ENCODE assay signal across 8 cellular contexts in genomic region chr19:2269244-2270156, GRCh38. TPM values are rescaled to one million over a fixed set of nuclear protein-coding genes. Genes with fewer than 3 reads are reported as not detected.
A peak's percentile ranks its signal among the peaks of the same experiment; 100 is the strongest.
DNase-seq lines count a peak whose midpoint lies in the region; ATAC-seq, FAIRE-seq and TF ChIP-seq lines count a peak whose summit lies in the region.

No MANE protein-coding gene starts in this region.

- POLR2A ChIA-PET in A673 (lab: Charles Lee; ENCODE audit: low non-redundant PET) = no interaction called here

- no peaks in the 10 kb centered on the region for H3K27me3 ChIP-seq in A673 (replicated peaks; ENCODE audit: insufficient read depth, low read depth, low read length, poor library complexity)
- H3K27me3 ChIP-seq in bronchial epithelial cell (ENCODE audit: control insufficient read depth, insufficient read depth, low read length) = no peaks in the 10 kb centered on the region

- TF ChIP-seq POLR2A in GM18526 (IDR thresholded peaks at IDR 0.05; ENCODE audit: extremely low read depth, insufficient read length) = peak; percentile 99

- peaks cover 29% of the 10 kb centered on the region for H3K4me1 ChIP-seq in A673 (ENCODE audit: insufficient read depth, low read length, poor library complexity, severe bottlenecking)

- peak overlapping the region; percentile 99 for H3K27ac ChIP-seq in A673 (ENCODE audit: low read depth, low read length, poor library complexity, severe bottlenecking)

- H3K4me3 ChIP-seq in A673 (ENCODE audit: low read depth, low read length, poor library complexity, severe bottlenecking) = peak overlapping the region; percentile 100
- peak overlapping the region; percentile 97 for H3K4me3 ChIP-seq in WI38 (ENCODE audit: low read depth, low read length)
- peak overlapping the region; percentile 99 for H3K4me3 ChIP-seq in bronchial epithelial cell (ENCODE audit: low read depth, low read length)

- TF ChIP-seq CTCF in A673 (conservative IDR thresholded peaks at IDR 0.05; ENCODE audit: low read depth, low read length) (no peak), WI38 (IDR thresholded peaks at IDR 0.05; ENCODE audit: low read depth, low read length) (no peak), bronchial epithelial cell (IDR thresholded peaks at IDR 0.05; ENCODE audit: insufficient read depth, low read length, severe bottlenecking) (no peak)

- DNase-seq in A673 (ENCODE audit: low spot score) (peak; percentile 98), NCI-H2196 treated with DMSO at 0.1 percent for 48 hours (lab: John Stamatoyannopoulos, UW; ENCODE audit: unreplicated experiment) (peak; percentile 96), bronchial epithelial cell (ENCODE audit: low read depth) (peak; percentile 76), inferior parietal cortex (ENCODE audit: extremely low spot score) (peak; percentile 96), smooth muscle cell of the brain vasculature (ENCODE audit: low read depth, low spot score) (peak; percentile 88)

- FAIRE-seq in bronchial epithelial cell (lab: Jason Lieb, UNC) = no peak

- ATAC-seq in HG03108 (IDR thresholded peaks at IDR 0.05; ENCODE audit: unreplicated experiment) = peak; percentile 38

- H3K36me3 ChIP-seq in A673 (ENCODE audit: insufficient read depth, low read length, poor library complexity, severe bottlenecking) (peaks cover 39% of the 10 kb centered on the region), bronchial epithelial cell (ENCODE audit: control insufficient read depth, insufficient read depth, low read length) (peaks cover 15% of the 10 kb centered on the region)

- intact Hi-C loops in A673 (cut with micrococcal nuclease; ENCODE audit: unreplicated experiment) = loop anchor here (5.0 kb wide), 1 partner anchor 112 kb away; no protein-coding TSS in a partner anchor

- CTCF ChIA-PET in A673 (lab: Charles Lee) = interaction anchor here (0.6 kb wide), 1 partner anchor 14 kb away, joined by 3 read pairs; no protein-coding TSS in a partner anchor

- no peaks in the 10 kb centered on the region for H3K9me3 ChIP-seq in A673 (ENCODE audit: low read depth, low read length, poor library complexity, severe bottlenecking)

- BruUV-seq in A673 (replicated peaks; lab: Mats Ljungman, UMichigan) = TSS peak; percentile 54

RNA-seq across cellular contexts. Expression of gene PEAK3, which starts 12.5 kb away (rescaled TPM):
- total RNA-seq in A673 (2021) (not detected in 2 replicates), bronchial epithelial cell (not detected in 2 replicates)

RNA-seq across cellular contexts. Expression of gene JSRP1, which starts 13.3 kb away (rescaled TPM):
- 0.73 TPM in 1 of 2 replicates, not detected in the other for total RNA-seq in A673 (2021)
- total RNA-seq in bronchial epithelial cell = not detected in 2 replicates

RNA-seq across cellular contexts. Expression of gene AMH, which starts 20.4 kb away (rescaled TPM):
- total RNA-seq in A673 (2021) (15.1 and 16.3 TPM in 2 replicates), bronchial epithelial cell (0.26 and 0.38 TPM in 2 replicates)

RNA-seq across cellular contexts. Expression of gene SF3A2, which starts 32.9 kb away (rescaled TPM):
- total RNA-seq in A673 (2021) (186 and 187 TPM in 2 replicates), bronchial epithelial cell (24.2 and 25.1 TPM in 2 replicates)

RNA-seq across cellular contexts. Expression of gene PLEKHJ1, which starts 33.4 kb away (rescaled TPM):
- 73.7 and 75.9 TPM in 2 replicates for total RNA-seq in A673 (2021)
- 49.3 and 59.8 TPM in 2 replicates for total RNA-seq in bronchial epithelial cell

Comparison
In these comparisons a context has a peak if more than half of its experiments do, and no peak if none do; other contexts are left out.
1. Peak in every context shown above with its lines: DNase-seq, ATAC-seq, H3K4me3 ChIP-seq and H3K27ac ChIP-seq.
2. RNA of gene AMH, which starts 20.4 kb away (total RNA-seq): 15.1 to 16.3 TPM in A673; 0.26 to 0.38 TPM in bronchial epithelial cell; every median in the first group is over 10 times any median in the second.